ENCODE assay signal across 8 cellular contexts in genomic region chr17:38871247-38871991, GRCh38. TPM values are rescaled to one million over a fixed set of nuclear protein-coding genes. Genes with fewer than 3 reads are reported as not detected.
DNase-seq lines count a peak whose midpoint lies in the region; ATAC-seq and TF ChIP-seq lines count a peak whose summit lies in the region.

No MANE protein-coding gene starts in this region.

- H3K9me3 ChIP-seq in ascending aorta (no peaks in the 10 kb centered on the region), iPS-18c (ENCODE audit: control insufficient read depth, insufficient read depth, low read length) (no peaks in the 10 kb centered on the region), spleen (no peaks in the 10 kb centered on the region)

- peak overlapping the region; percentile 85 for H3K27ac Mint-ChIP-seq in HFFc6

- no peaks in the 10 kb centered on the region for H3K9me3 Mint-ChIP-seq in HFFc6

- intact Hi-C loops in ascending aorta (cut with DNase I), result no loop called here
- intact Hi-C loops in spleen (cut with DNase I; ENCODE audit: low total_unique reads), result no loop called here

- H3K36me3 ChIP-seq in ascending aorta (no peaks in the 10 kb centered on the region), spleen (peaks cover 0 to 47% (median 3%) of the 10 kb centered on the region in 6 donors)

- peaks cover 14% of the 10 kb centered on the region for H3K27me3 Mint-ChIP-seq in HFFc6 (ENCODE audit: insufficient read depth)

- H3K27me3 ChIP-seq in ascending aorta (no peaks in the 10 kb centered on the region), spleen (replicated peaks in 1 of 7) (no peaks in the 10 kb centered on the region)

- peaks cover 25% of the 10 kb centered on the region for H3K36me3 Mint-ChIP-seq in HFFc6 (ENCODE audit: low read depth)

- peak overlapping the region; percentile 96 for H3K4me3 Mint-ChIP-seq in HFFc6

- no peak for ATAC-seq in HG03354 (IDR thresholded peaks at IDR 0.05; ENCODE audit: poor library complexity, severe bottlenecking, unreplicated experiment)
- no peak for ATAC-seq in GM19328 (IDR thresholded peaks at IDR 0.05; ENCODE audit: unreplicated experiment)

- TF ChIP-seq CTCF in AG09309 (IDR thresholded peaks at IDR 0.05; ENCODE audit: control insufficient read depth, insufficient read depth, low read depth, low read length, missing control alignments) (no peak), HFFc6 (IDR thresholded peaks at IDR 0.05) (peak; percentile 29), ascending aorta (IDR thresholded peaks at IDR 0.05) (peak in 1 of 3 experiments; percentile 24), spleen (IDR thresholded peaks at IDR 0.05 in 8 of 11, conservative IDR thresholded peaks at IDR 0.05 in 3 of 11) (no peak)

- peaks cover 67% of the 10 kb centered on the region for H3K4me1 Mint-ChIP-seq in HFFc6 (ENCODE audit: low read depth)

- WGBS in spleen, 5 donors, result 28 to 32% (median 28%) methylated on average over 11 of the region's 11 CpGs

- no peak for TF ChIP-seq POLR2A in spleen (IDR thresholded peaks at IDR 0.05)

- H3K4me3 ChIP-seq in AG09309 (ENCODE audit: control insufficient read depth, low read depth, low read length) (peak overlapping the region; percentile 99), ascending aorta (peak overlapping the region; percentile 86 to 97), iPS-18c (ENCODE audit: insufficient read depth, low read depth, low read length) (peak overlapping the region; percentile 81), spleen (peak overlapping the region; percentile 50 to 100 (median 94))

- H3K4me1 ChIP-seq in ascending aorta, result peaks cover 27 to 52% of the 10 kb centered on the region in 2 donors
- H3K4me1 ChIP-seq in spleen, result peaks cover 54 to 86% (median 71%) of the 10 kb centered on the region in 6 donors

- DNase-seq in AG09309 (ENCODE audit: low read depth) (no peak), HFFc6 (peak; percentile 74), T-helper 1 cell (peak in 4 of 5 donors; percentile 45 to 73 (median 57)), ascending aorta (ENCODE audit: low spot score in 2 of 2) (peak; percentile 65 to 83), spleen (peak; percentile 89)

- H3K27ac ChIP-seq in ascending aorta (peak overlapping the region; percentile 94 to 96), spleen (peak overlapping the region; percentile 87 to 99 (median 97))

RNA-seq across cellular contexts. Expression of gene LASP1, which starts 1.6 kb away (rescaled TPM):
- total RNA-seq in HFFc6 (2021; fragmentation: NEBNext Ultra II Directional; extraction: Animal tissue kit (Norgen Biotek cat#: 25700)), result 100 to 1,000 TPM; 428 to 517 (median 484) TPM
- total RNA-seq in ascending aorta (300 TPM), spleen (100 to 1,000 TPM; 117 to 196 (median 154) TPM)
- polyA plus RNA-seq in spleen, result 10 to 100 TPM; 38.8 to 84.3 (median 45.6) TPM

RNA-seq across cellular contexts. Expression of gene RPL23, which starts 17.9 kb away (rescaled TPM):
- 1,000 to 10,000 TPM; 1,099 to 1,402 (median 1,310) TPM for total RNA-seq in HFFc6 (2021; fragmentation: NEBNext Ultra II Directional; extraction: Animal tissue kit (Norgen Biotek cat#: 25700))
- total RNA-seq in ascending aorta (1,091 TPM), spleen (1,000 to 10,000 TPM; 1,006 to 1,826 (median 1,444) TPM)
- polyA plus RNA-seq in spleen, result 1,000 to 10,000 TPM; 5,045 to 6,883 (median 6,622) TPM

RNA-seq across cellular contexts. Expression of gene CWC25, which starts 46.3 kb away (rescaled TPM):
- 10 to 100 TPM; 11.0 to 13.7 (median 12.9) TPM for total RNA-seq in HFFc6 (2021; fragmentation: NEBNext Ultra II Directional; extraction: Animal tissue kit (Norgen Biotek cat#: 25700))
- 65.2 TPM for total RNA-seq in ascending aorta
- 10 to 100 TPM; 23.6 to 32.8 (median 28.3) TPM for total RNA-seq in spleen
- 10 to 100 TPM; 14.7 to 26.7 (median 25.1) TPM for polyA plus RNA-seq in spleen
